ENCODE assay signal across 1 cellular context in the genomic region with DNA sequence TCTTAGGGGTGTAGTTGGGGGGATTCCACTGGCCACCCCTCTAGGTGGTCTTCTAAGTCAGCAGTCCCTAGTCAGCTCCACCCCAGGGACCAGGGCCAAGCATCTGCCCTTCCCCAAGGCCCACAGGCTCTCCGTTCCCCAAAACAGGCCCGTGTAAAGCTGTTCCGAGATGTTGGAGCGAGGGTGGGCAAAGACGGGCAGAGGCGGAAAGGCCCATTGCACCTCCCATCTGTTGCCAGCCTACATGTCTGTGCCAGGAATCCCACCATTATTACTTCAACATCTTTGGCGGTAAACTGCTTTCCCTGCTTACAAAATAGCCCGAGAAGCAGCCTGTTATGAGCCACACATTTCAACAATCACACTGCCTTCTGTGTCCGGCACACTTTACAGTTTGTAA.
TF ChIP-seq lines count a peak whose summit lies in the region.

No MANE protein-coding gene starts in this region.

TF ChIP-seq in HepG2, 621 proteins besides CTCF, POLR2A, EP300 and RAD21:
- no peak for TF ChIP-seq FUBP1 (CRISPR knock-in tag; IDR thresholded peaks at IDR 0.05; ENCODE audit: borderline replicate concordance)
- TF ChIP-seq ZBTB38 (CRISPR knock-in tag; IDR thresholded peaks at IDR 0.05) = peak; percentile 50; the same call in 1 of the 2 replicates
- no peak for TF ChIP-seq PREB (CRISPR knock-in tag; IDR thresholded peaks at IDR 0.05)
- TF ChIP-seq, protein P1, sequence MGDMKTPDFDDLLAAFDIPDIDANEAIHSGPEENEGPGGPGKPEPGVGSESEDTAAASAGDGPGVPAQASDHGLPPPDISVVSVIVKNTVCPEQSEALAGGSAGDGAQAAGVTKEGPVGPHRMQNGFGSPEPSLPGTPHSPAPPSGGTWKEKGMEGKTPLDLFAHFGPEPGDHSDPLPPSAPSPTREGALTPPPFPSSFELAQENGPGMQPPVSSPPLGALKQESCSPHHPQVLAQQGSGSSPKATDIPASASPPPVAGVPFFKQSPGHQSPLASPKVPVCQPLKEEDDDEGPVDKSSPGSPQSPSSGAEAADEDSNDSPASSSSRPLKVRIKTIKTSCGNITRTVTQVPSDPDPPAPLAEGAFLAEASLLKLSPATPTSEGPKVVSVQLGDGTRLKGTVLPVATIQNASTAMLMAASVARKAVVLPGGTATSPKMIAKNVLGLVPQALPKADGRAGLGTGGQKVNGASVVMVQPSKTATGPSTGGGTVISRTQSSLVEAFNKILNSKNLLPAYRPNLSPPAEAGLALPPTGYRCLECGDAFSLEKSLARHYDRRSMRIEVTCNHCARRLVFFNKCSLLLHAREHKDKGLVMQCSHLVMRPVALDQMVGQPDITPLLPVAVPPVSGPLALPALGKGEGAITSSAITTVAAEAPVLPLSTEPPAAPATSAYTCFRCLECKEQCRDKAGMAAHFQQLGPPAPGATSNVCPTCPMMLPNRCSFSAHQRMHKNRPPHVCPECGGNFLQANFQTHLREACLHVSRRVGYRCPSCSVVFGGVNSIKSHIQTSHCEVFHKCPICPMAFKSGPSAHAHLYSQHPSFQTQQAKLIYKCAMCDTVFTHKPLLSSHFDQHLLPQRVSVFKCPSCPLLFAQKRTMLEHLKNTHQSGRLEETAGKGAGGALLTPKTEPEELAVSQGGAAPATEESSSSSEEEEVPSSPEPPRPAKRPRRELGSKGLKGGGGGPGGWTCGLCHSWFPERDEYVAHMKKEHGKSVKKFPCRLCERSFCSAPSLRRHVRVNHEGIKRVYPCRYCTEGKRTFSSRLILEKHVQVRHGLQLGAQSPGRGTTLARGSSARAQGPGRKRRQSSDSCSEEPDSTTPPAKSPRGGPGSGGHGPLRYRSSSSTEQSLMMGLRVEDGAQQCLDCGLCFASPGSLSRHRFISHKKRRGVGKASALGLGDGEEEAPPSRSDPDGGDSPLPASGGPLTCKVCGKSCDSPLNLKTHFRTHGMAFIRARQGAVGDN (CRISPR knock-in tag; IDR thresholded peaks at IDR 0.05) = 0 out of 2 replicates have a peak, but pooled peaks have one; percentile 14
